34 cellular contexts compared by ENCODE assay signal in the genomic region with DNA sequence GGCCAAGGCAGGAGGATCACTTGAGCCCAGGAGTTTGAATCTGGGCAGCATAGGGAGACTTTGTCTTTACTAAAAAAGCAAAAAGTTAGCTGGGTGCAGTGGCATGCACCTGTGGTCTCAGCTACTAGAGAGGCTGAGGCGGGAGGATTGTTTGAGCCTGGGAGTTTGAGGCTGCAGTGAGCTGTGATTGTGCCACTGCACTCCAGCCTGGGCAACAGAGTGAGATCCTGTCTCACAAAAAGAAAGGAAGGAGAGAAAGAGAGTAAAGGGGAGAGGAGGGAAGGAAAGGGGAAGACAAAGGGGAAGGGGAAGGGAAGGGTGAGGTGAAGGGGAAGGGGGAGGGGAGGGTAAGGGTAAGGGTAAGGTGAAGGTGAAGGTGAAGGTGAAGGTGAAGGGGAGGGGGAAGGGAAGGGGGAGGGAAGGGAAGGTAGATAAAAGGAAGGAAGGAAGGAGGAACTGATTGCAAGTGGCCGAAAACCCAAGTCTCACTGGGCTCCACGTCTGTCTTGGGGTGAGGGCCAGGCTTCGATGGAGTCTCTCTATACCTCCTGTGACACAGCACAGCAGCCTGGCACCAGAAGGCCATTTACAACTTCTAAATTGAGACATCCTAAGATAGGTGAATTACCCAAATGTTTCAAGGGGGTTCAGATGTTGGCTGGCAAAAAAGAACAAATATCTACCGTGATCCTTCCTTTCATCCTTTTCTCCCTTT. TPM values are rescaled to one million over a fixed set of nuclear protein-coding genes. Genes with fewer than 3 reads are reported as not detected.
"Had no signal": no experiment of that assay in that cellular context is flagged by ENCODE, and none has a peak within 500 bp of the region (broad histone marks: within the 10 kb centered on the region; RNA-seq: fewer than 3 reads in every experiment).

No MANE protein-coding gene starts in this region.

- H3K4me3 ChIP-seq: ovary, psoas muscle, skin epidermis, smooth muscle cell, spleen, stomach, thoracic aorta, tibial artery, transverse colon, upper lobe of right lung, uterus had no signal

- H3K27ac ChIP-seq: ovary, parathyroid adenoma, psoas muscle, skin epidermis, spleen, stomach, thoracic aorta, tibial artery, transverse colon, upper lobe of right lung, uterus had no signal

- H3K36me3 Mint-ChIP-seq: natural killer cell treated with Interleukin-12 subunit alpha and Interleukin-12 subunit beta and Interleukin-15 and Interleukin-18, amount 100 ng/mL, for 72 hours; type B pancreatic cell had no signal

- H3K27me3 ChIP-seq: ovary had no signal

- H3K4me1 ChIP-seq: parathyroid adenoma had no signal

- H2AFZ ChIP-seq: parathyroid adenoma had no signal

- H3K9ac ChIP-seq: parathyroid adenoma had no signal

- ATAC-seq: naive thymus-derived CD8-positive, alpha-beta T cell; natural killer cell treated with Interleukin-12 subunit alpha and Interleukin-12 subunit beta and Interleukin-15 and Interleukin-18, amount 100 ng/mL, for 72 hours; psoas muscle; right cardiac atrium; sciatic nerve; stimulated activated naive B cell treated with anti-CD40 and anti-IgM and Interleukin-4, amounts not matched to agents 10 μg/mL and 1 μg/mL and 100 μg/mL, for 72 hours; upper lobe of right lung had no signal

- H3K9me3 ChIP-seq: ovary, tibial artery, uterus had no signal

- H3K4me3 Mint-ChIP-seq: naive thymus-derived CD8-positive, alpha-beta T cell; natural killer cell treated with Interleukin-12 subunit alpha and Interleukin-12 subunit beta and Interleukin-15 and Interleukin-18, amount 100 ng/mL, for 72 hours; nephron progenitor cell; neural crest cell; stimulated activated naive B cell treated with anti-CD40 and anti-IgM and Interleukin-4, amounts not matched to agents 10 μg/mL and 1 μg/mL and 100 μg/mL, for 72 hours; stimulated activated naive CD8-positive, alpha-beta T cell treated with anti-CD3 and anti-CD28 coated beads, Interleukin-15, Interleukin-2, amounts not matched to agents 100 ng/mL and 50 ng/mL, for 24 hours; type B pancreatic cell had no signal

- H3K79me2 ChIP-seq: parathyroid adenoma had no signal

- H3K36me3 ChIP-seq: ovary, spleen, stomach, thoracic aorta, tibial artery, transverse colon, upper lobe of right lung, uterus had no signal

- H3K27ac Mint-ChIP-seq: naive B cell; natural killer cell treated with Interleukin-12 subunit alpha and Interleukin-12 subunit beta and Interleukin-15 and Interleukin-18, amount 100 ng/mL, for 72 hours; nephron progenitor cell; progenitor cell of endocrine pancreas; stimulated activated naive B cell treated with anti-CD40 and anti-IgM and Interleukin-4, amounts not matched to agents 10 μg/mL and 1 μg/mL and 100 μg/mL, for 72 hours; stimulated activated naive CD8-positive, alpha-beta T cell treated with anti-CD3 and anti-CD28 coated beads, Interleukin-15, Interleukin-2, amounts not matched to agents 100 ng/mL and 50 ng/mL, for 24 hours; type B pancreatic cell had no signal

- DNase-seq: naive B cell; naive thymus-derived CD8-positive, alpha-beta T cell; nephron progenitor cell; occipital lobe; ovary; psoas muscle; right cardiac atrium; spleen; stimulated activated CD4-positive, alpha-beta T cell treated with anti-CD3 and anti-CD28 coated beads, Interleukin-12 subunit alpha, Interleukin-12 subunit beta, amount 100 ng/mL, for 4 hours; stimulated activated CD4-positive, alpha-beta T cell treated with anti-CD3 and anti-CD28 coated beads, Interleukin-1b, Interleukin-23, amount 100 ng/mL, for 48 hours; stimulated activated CD4-positive, alpha-beta T cell treated with anti-CD3 and anti-CD28 coated beads, Interleukin-4, amount 100 ng/mL, for 1 hour; stimulated activated CD4-positive, alpha-beta T cell treated with anti-CD3 and anti-CD28 coated beads, Interleukin-4, amount 100 ng/mL, for 4 hours; stimulated activated CD8-positive, alpha-beta memory T cell treated with anti-CD3 and anti-CD28 coated beads, Interleukin-4, amount 100 ng/mL, for 48 hours; stimulated activated naive B cell treated with anti-CD40 and anti-IgM and Interleukin-4, amounts not matched to agents 10 μg/mL and 1 μg/mL and 100 μg/mL, for 72 hours; stimulated activated naive CD4-positive, alpha-beta T cell treated with Interleukin-2 at 50 U/mL for 16 hours; stomach; tibial artery; transverse colon; upper lobe of right lung; uterus had no signal

- H3K9me3 Mint-ChIP-seq: natural killer cell treated with Interleukin-12 subunit alpha and Interleukin-12 subunit beta and Interleukin-15 and Interleukin-18, amount 100 ng/mL, for 72 hours; neural crest cell; stimulated activated naive CD8-positive, alpha-beta T cell treated with anti-CD3 and anti-CD28 coated beads, Interleukin-15, Interleukin-2, amounts not matched to agents 100 ng/mL and 50 ng/mL, for 24 hours had no signal

- H3K4me2 ChIP-seq: smooth muscle cell had no signal

RNA-seq across cellular contexts. Expression of a gene that starts 4.0 kb away (rescaled TPM):
- total RNA-seq: naive thymus-derived CD8-positive, alpha-beta T cell; natural killer cell treated with Interleukin-12 subunit alpha and Interleukin-12 subunit beta and Interleukin-15 and Interleukin-18, amount 100 ng/mL, for 72 hours; neural crest cell; occipital lobe; osteoblast; ovary; psoas muscle; right cardiac atrium; smooth muscle cell; spleen; subcutaneous adipose tissue; thoracic aorta; transverse colon; urinary bladder had no signal

RNA-seq across cellular contexts. Expression of a gene that starts 36.0 kb away (rescaled TPM):
- total RNA-seq: naive thymus-derived CD8-positive, alpha-beta T cell; natural killer cell treated with Interleukin-12 subunit alpha and Interleukin-12 subunit beta and Interleukin-15 and Interleukin-18, amount 100 ng/mL, for 72 hours; osteoblast; progenitor cell of endocrine pancreas; renal cortical epithelial cell; right cardiac atrium; sciatic nerve; smooth muscle cell; spleen; stomach; subcutaneous adipose tissue; thoracic aorta; upper lobe of right lung had no signal
